In the genomic region with DNA sequence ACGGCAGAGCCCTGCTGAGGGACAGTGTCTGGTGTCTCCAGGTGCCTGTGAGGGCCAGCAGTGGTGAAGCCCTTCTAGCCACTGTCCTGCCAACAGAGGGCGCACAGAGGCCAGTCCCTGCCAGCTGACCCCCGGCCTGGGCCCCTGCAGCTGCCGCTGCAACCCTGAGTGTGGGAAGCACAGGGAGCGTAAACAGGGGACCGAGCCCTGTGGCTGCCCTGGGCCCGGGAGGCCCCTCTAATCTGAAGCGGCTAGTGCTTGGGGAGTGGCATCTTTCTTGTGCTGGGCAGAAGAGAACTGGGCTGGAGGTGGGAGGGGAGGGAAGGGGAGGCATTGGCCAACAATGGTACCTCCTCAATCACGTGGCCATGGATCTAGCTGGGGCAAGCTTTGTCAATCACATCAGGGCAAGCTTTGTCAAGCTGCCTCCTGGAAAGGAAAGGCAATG, we compare ENCODE assay signal across 8 cellular contexts. TPM values are rescaled to one million over a fixed set of nuclear protein-coding genes. Genes with fewer than 3 reads are reported as not detected.
A peak's percentile ranks its signal among the peaks of the same experiment; 100 is the strongest.
DNase-seq lines count a peak whose midpoint lies in the region; ATAC-seq, FAIRE-seq and TF ChIP-seq lines count a peak whose summit lies in the region.
"Had no signal": no experiment of that assay in that cellular context is flagged by ENCODE, and none has a peak within 500 bp of the region (broad histone marks: within the 10 kb centered on the region; RNA-seq: fewer than 3 reads in every experiment).

No MANE protein-coding gene starts in this region.

- H3K27me3 Mint-ChIP-seq in osteocyte (ENCODE audit: unreplicated experiment) = no peaks in the 10 kb centered on the region

- no peaks in the 10 kb centered on the region for H3K9me3 Mint-ChIP-seq in osteocyte (ENCODE audit: unreplicated experiment)
- H3K9me3 Mint-ChIP-seq: activated naive CD4-positive, alpha-beta T cell treated with anti-CD3 and anti-CD28 coated beads, Interleukin-2, amount 50 U/mL, for 72 hours had no signal

- no peak for DNase-seq in GM12864 (ENCODE audit: low read depth)
- peak; percentile 49 for DNase-seq in MV-4-11 (lab: John Stamatoyannopoulos, UW)
- DNase-seq in head of caudate nucleus = peak; percentile 70 to 92 (median 84)
- peak; percentile 90 for DNase-seq in osteocyte (ENCODE audit: extremely low spot score, unreplicated experiment)
- DNase-seq in NCI-H187 treated with DMSO at 0.1 percent for 48 hours (lab: John Stamatoyannopoulos, UW) = no peak

- no peak overlapping the region for H3K4me3 ChIP-seq in GM12864 (ENCODE audit: low read depth, low read length)

- peak overlapping the region; percentile 79 for H3K27ac Mint-ChIP-seq in osteocyte (ENCODE audit: unreplicated experiment)
- H3K27ac Mint-ChIP-seq: activated naive CD4-positive, alpha-beta T cell treated with anti-CD3 and anti-CD28 coated beads, Interleukin-2, amount 50 U/mL, for 72 hours had no signal

- TF ChIP-seq CTCF in GM12864 (IDR thresholded peaks at IDR 0.05; ENCODE audit: low read depth, low read length, missing control alignments) (peak; percentile 73), osteocyte (IDR thresholded peaks at IDR 0.05) (peak; percentile 79)

- H3K4me3 Mint-ChIP-seq in osteocyte (ENCODE audit: unreplicated experiment) = peak overlapping the region; percentile 4

- FAIRE-seq in TTC549 (lab: Jason Lieb, UNC) = peak; percentile 52

- peaks cover 58% of the 10 kb centered on the region for H3K4me1 Mint-ChIP-seq in osteocyte (ENCODE audit: unreplicated experiment)

- no peak for ATAC-seq in HG02885 (IDR thresholded peaks at IDR 0.05; ENCODE audit: poor library complexity, unreplicated experiment)

- H3K36me3 Mint-ChIP-seq in osteocyte (ENCODE audit: unreplicated experiment) = peaks cover 6% of the 10 kb centered on the region
- H3K36me3 Mint-ChIP-seq: activated naive CD4-positive, alpha-beta T cell treated with anti-CD3 and anti-CD28 coated beads, Interleukin-2, amount 50 U/mL, for 72 hours had no signal

- intact Hi-C loops in head of caudate nucleus (cut with DNase I) = loop anchor here (5.0 kb wide), 2 partner anchors 33 to 37 kb away; partner anchors contain the start of genes ARL3, SFXN2 and TRIM8

RNA-seq across cellular contexts. Expression of gene TRIM8, which starts 34.6 kb away (rescaled TPM):
- 63.9 and 66.8 TPM in 2 replicates for total RNA-seq in osteocyte

RNA-seq across cellular contexts. Expression of gene ARL3, which starts 35.3 kb away (rescaled TPM):
- total RNA-seq in osteocyte = 11.6 and 12.6 TPM in 2 replicates

RNA-seq across cellular contexts. Expression of gene SFXN2, which starts 35.6 kb away (rescaled TPM):
- 6.9 and 8.1 TPM in 2 replicates for total RNA-seq in osteocyte

Comparison
In these comparisons a context has a peak if more than half of its experiments do, and no peak if none do; other contexts are left out.
1. DNase-seq: peak in MV-4-11 (single experiment), head of caudate nucleus (42 of 42) and osteocyte (single experiment); none in GM12864 (single experiment) and NCI-H187 treated with DMSO at 0.1 percent for 48 hours (single experiment).